In genomic region chrX:55326985-55327384, GRCh38 we compare ENCODE assay signal across 12 cellular contexts.
"Had no signal": no experiment of that assay in that cellular context is flagged by ENCODE, and none has a peak within 500 bp of the region (broad histone marks: within the 10 kb centered on the region; RNA-seq: fewer than 3 reads in every experiment).

No MANE protein-coding gene starts in this region.

- ATAC-seq: activated T-cell treated with anti-CD3 and anti-CD28 coated beads, Interleukin-2, amount 50 U/mL, for 72 hours; stimulated activated naive CD8-positive, alpha-beta T cell treated with anti-CD3 and anti-CD28 coated beads, Interleukin-15, Interleukin-2, amounts not matched to agents 100 U/mL and 50 U/mL, for 24 hours; WTC11 had no signal

- DNase-seq: activated CD4-positive, alpha-beta memory T cell treated with anti-CD3 and anti-CD28 coated beads, Interleukin-2, amount 10 ng/mL, durations not matched to agents 7 days and 5 days; activated CD4-positive, alpha-beta T cell treated with anti-CD3 and anti-CD28 coated beads for 4 hours; activated gamma-delta T cell; activated T-cell treated with anti-CD3 and anti-CD28 coated beads, Interleukin-2, amount 50 U/mL, for 72 hours; amniotic stem cell; cortex of kidney; erythroblast; hippocampal formation; SIG-M5; stimulated activated naive CD8-positive, alpha-beta T cell treated with anti-CD3 and anti-CD28 coated beads, Interleukin-15, Interleukin-2, amounts not matched to agents 100 U/mL and 50 U/mL, for 24 hours; T-helper 2 cell had no signal
